ENCODE assay signal across 27 cellular contexts in the genomic region with DNA sequence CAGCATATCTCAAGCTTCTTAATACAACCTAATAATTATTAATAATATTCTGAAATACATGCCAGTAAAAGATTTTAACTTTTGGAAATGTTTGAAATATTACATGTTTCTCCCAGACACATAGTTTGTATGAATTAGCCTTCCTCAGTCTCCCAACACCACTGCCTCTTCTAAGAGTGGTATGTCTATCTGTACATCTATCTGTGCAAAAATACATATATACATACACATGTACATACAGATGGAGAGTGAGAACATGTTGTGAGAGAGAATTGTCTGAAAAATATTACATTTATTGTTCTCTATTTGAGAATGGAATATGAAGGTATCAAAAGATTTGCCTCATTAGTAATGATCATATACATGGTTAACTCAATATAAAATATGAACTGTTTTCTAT.
DNase-seq lines count a peak whose midpoint lies in the region; ATAC-seq, FAIRE-seq and TF ChIP-seq lines count a peak whose summit lies in the region.
"Had no signal": no experiment of that assay in that cellular context is flagged by ENCODE, and none has a peak within 500 bp of the region (broad histone marks: within the 10 kb centered on the region; RNA-seq: fewer than 3 reads in every experiment).

No MANE protein-coding gene starts in this region.

- H2BK12ac ChIP-seq in H1 (ENCODE audit: low read depth, low read length), result no peak overlapping the region

- H3K27ac ChIP-seq in HUES48 (ENCODE audit: low read depth, low read length), result peak overlapping the region; percentile 7
- H3K27ac ChIP-seq in H1 (ENCODE audit: low read depth, low read length), result no peak overlapping the region
- H3K27ac ChIP-seq in iPS-20b (ENCODE audit: low read length), result no peak overlapping the region
- H3K27ac ChIP-seq: 22Rv1, BLaER1 had no signal

- H4K5ac ChIP-seq in H1 (ENCODE audit: insufficient read length, low read depth, low read length), result no peak overlapping the region

- no peak overlapping the region for H3K14ac ChIP-seq in H1 (ENCODE audit: insufficient read length)

- H3K4me1 ChIP-seq in HUES48 (ENCODE audit: control insufficient read depth, insufficient read depth, low read length) (peaks cover 58% of the 10 kb centered on the region), H1 (replicated peaks in 1 of 4; ENCODE audit: control insufficient read depth in 3 of 4, insufficient read depth in 4 of 4, low read length in 3 of 4) (peaks cover 0 to 18% (median 8%) of the 10 kb centered on the region in 4 experiments; a peak in 3 of 7 replicates), iPS-20b (ENCODE audit: insufficient read depth, low read length) (peaks cover 41% of the 10 kb centered on the region)
- H3K4me1 ChIP-seq: BE2C, BLaER1 had no signal

- no peak overlapping the region for H3K18ac ChIP-seq in H1 (ENCODE audit: extremely low read depth, low read length)

- H3K27me3 ChIP-seq in HUES48 (ENCODE audit: control insufficient read depth, insufficient read depth, low read length) (no peaks in the 10 kb centered on the region), H1 (replicated peaks in 1 of 4; ENCODE audit: control insufficient read depth in 3 of 4, extremely low read depth in 1 of 4, insufficient read depth in 3 of 4, low read length in 3 of 4) (no peaks in the 10 kb centered on the region), iPS-20b (ENCODE audit: insufficient read depth, low read length) (no peaks in the 10 kb centered on the region)
- H3K27me3 ChIP-seq: BE2C, BLaER1 had no signal

- H2BK20ac ChIP-seq in H1 (ENCODE audit: low read length), result no peak overlapping the region

- no peak for TF ChIP-seq RAD21 in H1 (IDR thresholded peaks at IDR 0.05 in 1 of 2, conservative IDR thresholded peaks at IDR 0.05 in 1 of 2; ENCODE audit: low read depth in 2 of 2, low read length in 2 of 2)

- FAIRE-seq in A204.1 (lab: Jason Lieb, UNC) (peak; percentile 32), H1 (lab: Jason Lieb, UNC) (no peak)
- FAIRE-seq: GM12878, GM12892, GM18507 had no signal

- TF ChIP-seq EP300 in H1 (IDR thresholded peaks at IDR 0.05; ENCODE audit: borderline replicate concordance in 1 of 2, low read depth in 2 of 2, low read length in 2 of 2), result no peak

- H3K27ac Mint-ChIP-seq in activated CD4-positive, alpha-beta T cell treated with anti-CD3 and anti-CD28 coated beads for 36 hours, result no peak overlapping the region
- H3K27ac Mint-ChIP-seq in T-helper 2 cell treated with Interferon-gamma antibody and Interleukin-4, amounts not matched to agents 5 μg/mL and 100 μg/mL, for 36 hours, result no peak overlapping the region
- H3K27ac Mint-ChIP-seq: CD14-positive monocyte; CD4-positive, alpha-beta memory T cell; CD4-positive, CD25-positive, alpha-beta regulatory T cell; CD8-positive, alpha-beta memory T cell had no signal

- H3K79me1 ChIP-seq in H1 (ENCODE audit: low read depth, low read length), result no peaks in the 10 kb centered on the region

- CTCF ChIA-PET in H1 (lab: Charles Lee; ENCODE audit: partially characterized antibody), result no interaction called here
- CTCF ChIA-PET in activated CD4-positive, alpha-beta T cell treated with anti-CD3 and anti-CD28 coated beads for 36 hours (lab: Charles Lee), result no interaction called here

- no peak overlapping the region for H2BK5ac ChIP-seq in H1 (ENCODE audit: low read depth, low read length)

- H3K27me3 Mint-ChIP-seq in activated CD4-positive, alpha-beta T cell treated with anti-CD3 and anti-CD28 coated beads for 36 hours, result no peaks in the 10 kb centered on the region
- no peaks in the 10 kb centered on the region for H3K27me3 Mint-ChIP-seq in T-helper 2 cell treated with Interferon-gamma antibody and Interleukin-4, amounts not matched to agents 5 μg/mL and 100 μg/mL, for 36 hours (ENCODE audit: low read depth)
- H3K27me3 Mint-ChIP-seq: CD4-positive, alpha-beta memory T cell; CD4-positive, CD25-positive, alpha-beta regulatory T cell; CD8-positive, alpha-beta memory T cell had no signal

- intact Hi-C loops in activated CD4-positive, alpha-beta T cell treated with anti-CD3 and anti-CD28 coated beads for 36 hours (cut with DNase I, micrococcal nuclease), result no loop called here

- H3K9ac ChIP-seq in HUES48 (ENCODE audit: low read depth, low read length) (no peak overlapping the region), H1 (replicated peaks in 1 of 4; ENCODE audit: extremely low read depth in 1 of 4, low read depth in 3 of 4, low read length in 3 of 4) (no peak overlapping the region), iPS-20b (ENCODE audit: low read depth, low read length) (no peak overlapping the region)
- H3K9ac ChIP-seq: BLaER1 had no signal

- H2BK120ac ChIP-seq in H1 (replicated peaks; ENCODE audit: low read depth, low read length), result no peak overlapping the region

- no peaks in the 10 kb centered on the region for H3K36me3 Mint-ChIP-seq in activated CD4-positive, alpha-beta T cell treated with anti-CD3 and anti-CD28 coated beads for 36 hours (ENCODE audit: low read depth)
- H3K36me3 Mint-ChIP-seq in T-helper 2 cell treated with Interferon-gamma antibody and Interleukin-4, amounts not matched to agents 5 μg/mL and 100 μg/mL, for 36 hours (ENCODE audit: low read depth), result no peaks in the 10 kb centered on the region
- H3K36me3 Mint-ChIP-seq: CD14-positive monocyte; CD4-positive, alpha-beta memory T cell; CD4-positive, CD25-positive, alpha-beta regulatory T cell had no signal

- no peak overlapping the region for H3K56ac ChIP-seq in H1 (replicated peaks; ENCODE audit: insufficient read length, low read depth, low read length)

- H3K79me2 ChIP-seq in H1 (ENCODE audit: control insufficient read depth in 1 of 2, insufficient read depth in 2 of 2, low read length in 2 of 2), result peaks cover 5 to 45% of the 10 kb centered on the region in 2 experiments; a peak in 3 of 4 replicates

- DNase-seq in H1 (ENCODE audit: low read depth in 1 of 2, low spot score in 2 of 2), result no peak
- no peak for DNase-seq in activated CD4-positive, alpha-beta T cell treated with anti-CD3 and anti-CD28 coated beads for 36 hours
- no peak for DNase-seq in T-helper 2 cell treated with Interferon-gamma antibody and Interleukin-4, amounts not matched to agents 5 μg/mL and 100 μg/mL, for 36 hours (ENCODE audit: low spot score)
- DNase-seq: ACHN; BE2C; C1 segment of cervical spinal cord; CD4-positive, alpha-beta memory T cell; CD4-positive, CD25-positive, alpha-beta regulatory T cell; CD8-positive, alpha-beta memory T cell; COR-L47; DMS 273 treated with DMSO at 0.1 percent for 48 hours; DMS153; DMS53; DMS79; DND-41; EL; GDM1 had no signal

- POLR2A ChIA-PET in H1 (lab: Charles Lee; ENCODE audit: partially characterized antibody), result interaction anchor here (1.0 to 2.1 kb wide), 6 partner anchors 12 to 112 kb away, joined by 3 to 13 read pairs (median 3); no protein-coding TSS in a partner anchor
- POLR2A ChIA-PET in activated CD4-positive, alpha-beta T cell treated with anti-CD3 and anti-CD28 coated beads for 36 hours (lab: Charles Lee), result no interaction called here

- peak in 1 of 2 experiments; percentile 9; a peak in 1 of 3 replicates for TF ChIP-seq POLR2A in H1 (IDR thresholded peaks at IDR 0.05; ENCODE audit: control extremely low read depth in 1 of 2, low read depth in 2 of 2, low read length in 2 of 2)

- no peak overlapping the region for H4K91ac ChIP-seq in H1 (replicated peaks; ENCODE audit: insufficient read length, low read length)

- no peak overlapping the region for H2AK5ac ChIP-seq in H1 (ENCODE audit: low read depth, low read length)

- peaks cover 13% of the 10 kb centered on the region for H3K23me2 ChIP-seq in H1 (ENCODE audit: low read depth, low read length)

- ATAC-seq in activated CD4-positive, alpha-beta T cell treated with anti-CD3 and anti-CD28 coated beads for 36 hours, result no peak
- ATAC-seq in GM21528 (IDR thresholded peaks at IDR 0.05; ENCODE audit: low FRiP score, unreplicated experiment), result no peak
- ATAC-seq: GM12878 had no signal

- H3K23ac ChIP-seq in H1 (ENCODE audit: insufficient read length), result no peak overlapping the region

- TF ChIP-seq CTCF in H1 (IDR thresholded peaks at IDR 0.05; ENCODE audit: control extremely low read depth in 1 of 3, insufficient read depth in 1 of 3, low read depth in 1 of 3, low read length in 3 of 3), result no peak

- no peak overlapping the region for H3K4me3 Mint-ChIP-seq in activated CD4-positive, alpha-beta T cell treated with anti-CD3 and anti-CD28 coated beads for 36 hours
- no peak overlapping the region for H3K4me3 Mint-ChIP-seq in T-helper 2 cell treated with Interferon-gamma antibody and Interleukin-4, amounts not matched to agents 5 μg/mL and 100 μg/mL, for 36 hours
- H3K4me3 Mint-ChIP-seq: CD14-positive monocyte; CD4-positive, alpha-beta memory T cell; CD4-positive, CD25-positive, alpha-beta regulatory T cell; CD8-positive, alpha-beta memory T cell had no signal

- H2AFZ ChIP-seq in H1 (ENCODE audit: low read length), result no peak overlapping the region

- H3K4me3 ChIP-seq in HUES48 (ENCODE audit: low read depth, low read length) (peak overlapping the region; percentile 22; the same call in 1 of the 2 replicates), H1 (ENCODE audit: extremely low read depth in 1 of 4, insufficient read depth in 2 of 4, low read depth in 3 of 4, low read length in 4 of 4) (peak overlapping the region in 1 of 4 experiments; percentile 67; a peak in 2 of 8 replicates), iPS-20b (ENCODE audit: low read length) (peak overlapping the region; percentile 85; the same call in 1 of the 2 replicates)
- H3K4me3 ChIP-seq: BLaER1, GM12878 had no signal

- peaks cover 10% of the 10 kb centered on the region for H3K9me3 Mint-ChIP-seq in activated CD4-positive, alpha-beta T cell treated with anti-CD3 and anti-CD28 coated beads for 36 hours (ENCODE audit: low read depth)
- peaks cover 26% of the 10 kb centered on the region for H3K9me3 Mint-ChIP-seq in T-helper 2 cell treated with Interferon-gamma antibody and Interleukin-4, amounts not matched to agents 5 μg/mL and 100 μg/mL, for 36 hours

- no peaks in the 10 kb centered on the region for H3K4me1 Mint-ChIP-seq in activated CD4-positive, alpha-beta T cell treated with anti-CD3 and anti-CD28 coated beads for 36 hours
- no peaks in the 10 kb centered on the region for H3K4me1 Mint-ChIP-seq in T-helper 2 cell treated with Interferon-gamma antibody and Interleukin-4, amounts not matched to agents 5 μg/mL and 100 μg/mL, for 36 hours (ENCODE audit: low read depth)
- H3K4me1 Mint-ChIP-seq: CD14-positive monocyte; CD4-positive, alpha-beta memory T cell; CD4-positive, CD25-positive, alpha-beta regulatory T cell; CD8-positive, alpha-beta memory T cell had no signal

- no peak overlapping the region for H3K4me2 ChIP-seq in H1 (ENCODE audit: insufficient read depth in 1 of 2, low read depth in 2 of 2, low read length in 2 of 2)
- H3K4me2 ChIP-seq: BLaER1 had no signal

- H3K36me3 ChIP-seq in HUES48 (ENCODE audit: control insufficient read depth, insufficient read depth, low read length), result peaks cover 57% of the 10 kb centered on the region
- peaks cover 0 to 61% (median 27%) of the 10 kb centered on the region in 4 experiments; a peak in 7 of 8 replicates for H3K36me3 ChIP-seq in H1 (ENCODE audit: control insufficient read depth in 2 of 4, insufficient read depth in 4 of 4, low read length in 3 of 4)
- peaks cover 61% of the 10 kb centered on the region for H3K36me3 ChIP-seq in iPS-20b (ENCODE audit: insufficient read depth, low read depth, low read length)
- H3K36me3 ChIP-seq: BE2C, BLaER1 had no signal

- no peak overlapping the region for H4K8ac ChIP-seq in H1 (ENCODE audit: extremely low read depth, insufficient read depth, low read length)

- H3K4ac ChIP-seq in H1 (replicated peaks; ENCODE audit: insufficient read length, low read depth, low read length), result no peak overlapping the region

- H2BK15ac ChIP-seq in H1 (ENCODE audit: low read length), result no peak overlapping the region

- no peaks in the 10 kb centered on the region for H3K9me3 ChIP-seq in HUES48 (ENCODE audit: control insufficient read depth, insufficient read depth, low read length)
- no peaks in the 10 kb centered on the region for H3K9me3 ChIP-seq in H1 (ENCODE audit: insufficient read depth in 2 of 2, low read depth in 1 of 2, low read length in 1 of 2)
- H3K9me3 ChIP-seq in iPS-20b (ENCODE audit: insufficient read depth, low read depth, low read length), result no peaks in the 10 kb centered on the region
- H3K9me3 ChIP-seq: BE2C, BLaER1 had no signal

- H4K20me1 ChIP-seq in H1 (replicated peaks in 1 of 2; ENCODE audit: control insufficient read depth in 1 of 2, insufficient read depth in 2 of 2, low read length in 2 of 2), result peaks cover 17 to 19% of the 10 kb centered on the region in 2 experiments
- H4K20me1 ChIP-seq: BLaER1 had no signal
